In the genomic region with DNA sequence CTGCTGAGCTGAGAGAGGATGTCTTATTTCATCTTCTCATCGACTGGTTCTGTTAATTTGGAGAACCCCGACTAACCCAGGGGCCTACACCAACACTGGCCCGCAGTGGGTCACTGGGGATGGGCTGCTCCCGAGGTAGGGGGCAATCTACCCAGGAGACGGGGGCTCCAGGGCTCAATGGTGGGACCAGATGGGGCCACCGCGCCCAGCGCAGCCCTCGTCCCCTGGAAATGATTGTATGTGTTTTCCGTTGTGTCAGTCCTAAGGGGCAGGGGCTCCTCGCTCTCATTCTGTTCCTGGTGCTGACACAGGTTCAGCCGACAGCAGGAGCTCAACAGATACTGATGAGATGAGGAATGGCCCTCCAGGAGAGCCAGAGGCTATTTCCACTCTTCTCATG, we compare ENCODE assay signal across 25 cellular contexts. TPM values are rescaled to one million over a fixed set of nuclear protein-coding genes. Genes with fewer than 3 reads are reported as not detected.
DNase-seq lines count a peak whose midpoint lies in the region; TF ChIP-seq lines count a peak whose summit lies in the region.
"Had no signal": no experiment of that assay in that cellular context is flagged by ENCODE, and none has a peak within 500 bp of the region (broad histone marks: within the 10 kb centered on the region; RNA-seq: fewer than 3 reads in every experiment).

No MANE protein-coding gene starts in this region.

- H3K27ac Mint-ChIP-seq in HFFc6 (0 out of 2 replicates have a peak overlapping the region, but pooled peaks have one; percentile 89), chondrocyte (ENCODE audit: unreplicated experiment) (peak overlapping the region; percentile 45), nephron progenitor cell (peak overlapping the region; percentile 50)
- no peak overlapping the region for H3K27ac Mint-ChIP-seq in activated T-helper 2 cell treated with anti-CD3 and anti-CD28 coated beads, Interferon-gamma antibody, Interleukin-2, Interleukin-4, amounts not matched to agents 10 μg/mL and 5 μg/mL and 100 μg/mL, durations not matched to agents 14 hours and 24 hours and 36 hours
- H3K27ac Mint-ChIP-seq: activated CD4-positive, alpha-beta T cell treated with anti-CD3 and anti-CD28 coated beads, Interleukin-2, amount 10 ng/mL, durations not matched to agents 24 days and 14 days; mesothelial cell of epicardium; natural killer cell treated with Interleukin-12 subunit alpha and Interleukin-12 subunit beta and Interleukin-15 and Interleukin-18, amount 100 ng/mL, for 72 hours; T-helper 2 cell treated with Interferon-gamma antibody and Interleukin-4, amounts not matched to agents 5 μg/mL and 100 μg/mL, for 36 hours had no signal

- intact Hi-C loops in activated T-helper 2 cell treated with anti-CD3 and anti-CD28 coated beads, Interferon-gamma antibody, Interleukin-2, Interleukin-4, amounts not matched to agents 10 μg/mL and 5 μg/mL and 100 μg/mL, durations not matched to agents 14 hours and 24 hours and 36 hours (cut with micrococcal nuclease), result no loop called here

- H3K27me3 Mint-ChIP-seq in HFFc6 (ENCODE audit: insufficient read depth) (no peaks in the 10 kb centered on the region; the same call in 1 of the 2 replicates), chondrocyte (ENCODE audit: low read depth) (no peaks in the 10 kb centered on the region), nephron progenitor cell (ENCODE audit: low read depth, poor library complexity) (peaks cover 5% of the 10 kb centered on the region)
- H3K27me3 Mint-ChIP-seq in activated T-helper 2 cell treated with anti-CD3 and anti-CD28 coated beads, Interferon-gamma antibody, Interleukin-2, Interleukin-4, amounts not matched to agents 10 μg/mL and 5 μg/mL and 100 μg/mL, durations not matched to agents 14 hours and 24 hours and 36 hours (ENCODE audit: low read depth), result no peaks in the 10 kb centered on the region
- H3K27me3 Mint-ChIP-seq: activated CD4-positive, alpha-beta T cell treated with anti-CD3 and anti-CD28 coated beads, Interleukin-2, amount 10 ng/mL, durations not matched to agents 24 days and 14 days; natural killer cell treated with Interleukin-12 subunit alpha and Interleukin-12 subunit beta and Interleukin-15 and Interleukin-18, amount 100 ng/mL, for 72 hours had no signal

- no peak overlapping the region for H3K4me3 ChIP-seq in suprapubic skin
- H3K4me3 ChIP-seq: left lung, pancreas had no signal

- peaks cover 35% of the 10 kb centered on the region for H3K4me1 Mint-ChIP-seq in HFFc6 (ENCODE audit: low read depth)
- H3K4me1 Mint-ChIP-seq in chondrocyte (ENCODE audit: low read depth), result peaks cover 32% of the 10 kb centered on the region
- peaks cover 38% of the 10 kb centered on the region for H3K4me1 Mint-ChIP-seq in nephron progenitor cell
- H3K4me1 Mint-ChIP-seq in activated T-helper 2 cell treated with anti-CD3 and anti-CD28 coated beads, Interferon-gamma antibody, Interleukin-2, Interleukin-4, amounts not matched to agents 10 μg/mL and 5 μg/mL and 100 μg/mL, durations not matched to agents 14 hours and 24 hours and 36 hours (ENCODE audit: low read depth), result no peaks in the 10 kb centered on the region
- H3K4me1 Mint-ChIP-seq: activated CD4-positive, alpha-beta T cell treated with anti-CD3 and anti-CD28 coated beads, Interleukin-2, amount 10 ng/mL, durations not matched to agents 24 days and 14 days had no signal

- no peak for TF ChIP-seq POLR2A in suprapubic skin (IDR thresholded peaks at IDR 0.05)

- TF ChIP-seq CTCF in HFFc6 (IDR thresholded peaks at IDR 0.05) (no peak), chondrocyte (IDR thresholded peaks at IDR 0.05) (no peak), nephron progenitor cell (IDR thresholded peaks at IDR 0.05) (no peak), suprapubic skin (IDR thresholded peaks at IDR 0.05) (no peak)

- H3K36me3 Mint-ChIP-seq in HFFc6 (ENCODE audit: low read depth), result no peaks in the 10 kb centered on the region
- no peaks in the 10 kb centered on the region for H3K36me3 Mint-ChIP-seq in chondrocyte (ENCODE audit: low read depth)
- H3K36me3 Mint-ChIP-seq in nephron progenitor cell (ENCODE audit: low read depth), result no peaks in the 10 kb centered on the region
- no peaks in the 10 kb centered on the region for H3K36me3 Mint-ChIP-seq in activated T-helper 2 cell treated with anti-CD3 and anti-CD28 coated beads, Interferon-gamma antibody, Interleukin-2, Interleukin-4, amounts not matched to agents 10 μg/mL and 5 μg/mL and 100 μg/mL, durations not matched to agents 14 hours and 24 hours and 36 hours (ENCODE audit: low read depth)
- H3K36me3 Mint-ChIP-seq: mesothelial cell of epicardium; natural killer cell treated with Interleukin-12 subunit alpha and Interleukin-12 subunit beta and Interleukin-15 and Interleukin-18, amount 100 ng/mL, for 72 hours had no signal

- H3K4me1 ChIP-seq in suprapubic skin, result peaks cover 55% of the 10 kb centered on the region

- H3K9me3 Mint-ChIP-seq in HFFc6 (no peaks in the 10 kb centered on the region), chondrocyte (ENCODE audit: low read depth) (no peaks in the 10 kb centered on the region), nephron progenitor cell (no peaks in the 10 kb centered on the region)
- H3K9me3 Mint-ChIP-seq in activated T-helper 2 cell treated with anti-CD3 and anti-CD28 coated beads, Interferon-gamma antibody, Interleukin-2, Interleukin-4, amounts not matched to agents 10 μg/mL and 5 μg/mL and 100 μg/mL, durations not matched to agents 14 hours and 24 hours and 36 hours, result no peaks in the 10 kb centered on the region
- H3K9me3 Mint-ChIP-seq: activated CD4-positive, alpha-beta T cell treated with anti-CD3 and anti-CD28 coated beads, Interleukin-2, amount 10 ng/mL, durations not matched to agents 24 days and 14 days; mesothelial cell of epicardium; natural killer cell treated with Interleukin-12 subunit alpha and Interleukin-12 subunit beta and Interleukin-15 and Interleukin-18, amount 100 ng/mL, for 72 hours; T-helper 2 cell treated with Interferon-gamma antibody and Interleukin-4, amounts not matched to agents 5 μg/mL and 100 μg/mL, for 36 hours had no signal

- no peak overlapping the region for H3K4me3 Mint-ChIP-seq in HFFc6
- H3K4me3 Mint-ChIP-seq in chondrocyte (ENCODE audit: unreplicated experiment), result no peak overlapping the region
- H3K4me3 Mint-ChIP-seq in nephron progenitor cell, result no peak overlapping the region
- H3K4me3 Mint-ChIP-seq in activated T-helper 2 cell treated with anti-CD3 and anti-CD28 coated beads, Interferon-gamma antibody, Interleukin-2, Interleukin-4, amounts not matched to agents 10 μg/mL and 5 μg/mL and 100 μg/mL, durations not matched to agents 14 hours and 24 hours and 36 hours (ENCODE audit: low read depth), result no peak overlapping the region
- H3K4me3 Mint-ChIP-seq: activated CD4-positive, alpha-beta T cell treated with anti-CD3 and anti-CD28 coated beads, Interleukin-2, amount 10 ng/mL, durations not matched to agents 24 days and 14 days; mesothelial cell of epicardium; natural killer cell treated with Interleukin-12 subunit alpha and Interleukin-12 subunit beta and Interleukin-15 and Interleukin-18, amount 100 ng/mL, for 72 hours; T-helper 2 cell treated with Interferon-gamma antibody and Interleukin-4, amounts not matched to agents 5 μg/mL and 100 μg/mL, for 36 hours had no signal

- DNase-seq in HFFc6 (no peak), chondrocyte (ENCODE audit: low spot score) (no peak), nephron progenitor cell (no peak), suprapubic skin (ENCODE audit: low spot score in 2 of 2) (no peak), glomerular visceral epithelial cell (ENCODE audit: extremely low spot score) (no peak), kidney glomerular epithelial cell (lab: John Stamatoyannopoulos, UW) (no peak), NCI-H2081 treated with DMSO at 0.1 percent for 48 hours (lab: John Stamatoyannopoulos, UW) (no peak)
- no peak for DNase-seq in activated T-helper 2 cell treated with anti-CD3 and anti-CD28 coated beads, Interferon-gamma antibody, Interleukin-2, Interleukin-4, amounts not matched to agents 10 μg/mL and 5 μg/mL and 100 μg/mL, durations not matched to agents 14 hours and 24 hours and 36 hours (ENCODE audit: low spot score)
- DNase-seq: activated CD4-positive, alpha-beta T cell treated with anti-CD3 and anti-CD28 coated beads, Interleukin-2, amount 10 ng/mL, durations not matched to agents 24 days and 14 days; activated naive CD4-positive, alpha-beta T cell treated with anti-CD3 and anti-CD28 coated beads, Interleukin-2, amount 50 U/mL, for 16 hours; anterior cingulate cortex; caudate nucleus; dermis blood vessel endothelial cell; left lung; NCI-H1105; NCI-H2029; NCI-H226; NCI-H774; pancreas had no signal

- H3K27ac ChIP-seq in suprapubic skin, result peak overlapping the region; percentile 25
- H3K27ac ChIP-seq: C4-2B, left lung, pancreas had no signal

- 85% methylated on average over 12 of the region's 12 CpGs for WGBS in suprapubic skin

- no peaks in the 10 kb centered on the region for H3K9me3 ChIP-seq in suprapubic skin
- H3K9me3 ChIP-seq: left lung, pancreas had no signal

- TF ChIP-seq EP300 in suprapubic skin (IDR thresholded peaks at IDR 0.05), result no peak

- peaks cover 2% of the 10 kb centered on the region for H3K36me3 ChIP-seq in suprapubic skin
- H3K36me3 ChIP-seq: left lung, pancreas had no signal

- H3K27me3 ChIP-seq in suprapubic skin, result no peaks in the 10 kb centered on the region
- H3K27me3 ChIP-seq: left lung, pancreas had no signal

RNA-seq across cellular contexts. Expression of gene A4GALT, which starts 20.7 kb away (rescaled TPM):
- total RNA-seq in HFFc6 (2021; fragmentation: NEBNext Ultra II Directional; extraction: Animal tissue kit (Norgen Biotek cat#: 25700)), result 10 to 100 TPM; 12.2 to 14.3 (median 13.1) TPM
- total RNA-seq in chondrocyte (5.2 to 23.8 TPM (median 22.0 TPM) in 3 replicates), suprapubic skin (10 to 100 TPM in 2 of 4 donors, 1 to 10 TPM in 2; 6.7 to 11.6 (median 8.8) TPM)
- not detected in 2 replicates for total RNA-seq in activated T-helper 2 cell treated with anti-CD3 and anti-CD28 coated beads, Interferon-gamma antibody, Interleukin-2, Interleukin-4, amounts not matched to agents 10 μg/mL and 5 μg/mL and 100 μg/mL, durations not matched to agents 14 hours and 24 hours and 36 hours
- total RNA-seq: activated CD4-positive, alpha-beta T cell treated with anti-CD3 and anti-CD28 coated beads, Interleukin-2, amount 10 ng/mL, durations not matched to agents 24 days and 14 days had no signal

RNA-seq across cellular contexts. Expression of gene CYB5R3, which starts 50.8 kb away (rescaled TPM):
- 100 to 1,000 TPM; 315 to 413 (median 347) TPM for total RNA-seq in HFFc6 (2021; fragmentation: NEBNext Ultra II Directional; extraction: Animal tissue kit (Norgen Biotek cat#: 25700))
- total RNA-seq in chondrocyte (279 to 383 TPM (median 382 TPM) in 3 replicates), suprapubic skin (100 to 1,000 TPM; 107 to 159 (median 138) TPM)
- total RNA-seq in activated T-helper 2 cell treated with anti-CD3 and anti-CD28 coated beads, Interferon-gamma antibody, Interleukin-2, Interleukin-4, amounts not matched to agents 10 μg/mL and 5 μg/mL and 100 μg/mL, durations not matched to agents 14 hours and 24 hours and 36 hours, result 87.3 and 88.6 TPM in 2 replicates

RNA-seq across cellular contexts. Expression of gene ATP5MGL, which starts 59.6 kb away (rescaled TPM):
- total RNA-seq in HFFc6 (2021; fragmentation: NEBNext Ultra II Directional; extraction: Animal tissue kit (Norgen Biotek cat#: 25700)), result under 1 TPM in 3 of 6 experiments, not detected in 3; 0.26 to 0.64 (median 0.54) TPM
- total RNA-seq in chondrocyte (0.85 to 1.8 TPM in 2 of 3 replicates, not detected in the other), suprapubic skin (1 to 10 TPM in 3 of 4 donors, not detected in 1; 1.3 to 3.9 (median 1.5) TPM)
- total RNA-seq in activated T-helper 2 cell treated with anti-CD3 and anti-CD28 coated beads, Interferon-gamma antibody, Interleukin-2, Interleukin-4, amounts not matched to agents 10 μg/mL and 5 μg/mL and 100 μg/mL, durations not matched to agents 14 hours and 24 hours and 36 hours, result 0.71 and 1.2 TPM in 2 replicates
- total RNA-seq: dermis blood vessel endothelial cell, HT-29, M059J had no signal
